Comparison of ENCODE assay signal across 20 cellular contexts in the genomic region with DNA sequence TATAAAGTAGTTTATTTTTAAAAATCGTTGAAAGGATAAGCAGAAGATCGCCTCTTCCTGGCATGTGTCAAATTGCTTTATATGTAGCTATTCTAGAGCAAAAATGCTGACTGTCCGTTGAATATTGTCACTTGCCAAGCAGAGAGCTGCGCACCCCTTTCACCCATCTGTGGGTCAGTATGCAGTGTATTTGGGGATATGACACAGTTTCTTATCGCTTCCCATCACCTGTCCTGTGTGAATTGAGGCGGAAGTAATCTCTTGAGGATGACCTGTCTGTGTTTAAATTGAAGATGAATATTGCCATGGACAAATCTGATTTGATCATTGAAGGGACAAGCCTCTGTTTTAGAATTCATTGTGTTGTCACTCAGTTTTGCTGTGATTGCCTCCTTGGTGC. TPM values are rescaled to one million over a fixed set of nuclear protein-coding genes. Genes with fewer than 3 reads are reported as not detected.
DNase-seq lines count a peak whose midpoint lies in the region; TF ChIP-seq lines count a peak whose summit lies in the region.
"Had no signal": no experiment of that assay in that cellular context is flagged by ENCODE, and none has a peak within 500 bp of the region (broad histone marks: within the 10 kb centered on the region; RNA-seq: fewer than 3 reads in every experiment).

No MANE protein-coding gene starts in this region.

- peaks cover 10% of the 10 kb centered on the region for H3K4me1 ChIP-seq in SJCRH30
- H3K4me1 ChIP-seq: Caco-2 had no signal

- no peak for TF ChIP-seq CTCF in WERI-Rb-1 (IDR thresholded peaks at IDR 0.05; ENCODE audit: low read depth, low read length)

- DNase-seq in activated naive CD4-positive, alpha-beta T cell treated with Interleukin-2 at 50 U/mL for 16 hours, result no peak
- DNase-seq in SJCRH30 (no peak), WERI-Rb-1 (peak; percentile 5), SIG-M5 treated with dmso at 0.1 percent for 504 hours (lab: John Stamatoyannopoulos, UW; ENCODE audit: unreplicated experiment) (no peak)
- no peak for DNase-seq in stimulated activated CD4-positive, alpha-beta T cell treated with anti-CD3 and anti-CD28 coated beads, Interleukin-4, amount 100 ng/mL, for 4 hours
- DNase-seq in central memory CD4-positive, alpha-beta T cell, result no peak
- DNase-seq: Caco-2; CD4-positive, CD25-positive, alpha-beta regulatory T cell; CD8-positive, alpha-beta T cell; DMS 273 treated with DMSO at 0.1 percent for 48 hours; DMS79; EL; HFFc6 had no signal

- H3K9me3 ChIP-seq in SJCRH30 (replicated peaks) (no peaks in the 10 kb centered on the region), WERI-Rb-1 (ENCODE audit: severe bottlenecking) (peaks cover 2% of the 10 kb centered on the region)
- H3K9me3 ChIP-seq: Caco-2, HAP-1 had no signal

- no peaks in the 10 kb centered on the region for H3K9me3 Mint-ChIP-seq in activated naive CD4-positive, alpha-beta T cell treated with anti-CD3 and anti-CD28 coated beads, Interleukin-2, amount 50 U/mL, for 24 hours
- H3K9me3 Mint-ChIP-seq: CD8-positive, alpha-beta T cell; HFFc6 had no signal

- no peak overlapping the region for H3K4me3 Mint-ChIP-seq in activated naive CD4-positive, alpha-beta T cell treated with anti-CD3 and anti-CD28 coated beads, Interleukin-2, amount 50 U/mL, for 24 hours
- H3K4me3 Mint-ChIP-seq: B cell; CD4-positive, CD25-positive, alpha-beta regulatory T cell; CD8-positive, alpha-beta T cell; GM23338; HFFc6 had no signal

- H3K27ac ChIP-seq in SJCRH30 (no peak overlapping the region), WERI-Rb-1 (peak overlapping the region; percentile 71)
- H3K27ac ChIP-seq: 22Rv1, BLaER1 had no signal

- H3K27me3 Mint-ChIP-seq in activated naive CD4-positive, alpha-beta T cell treated with anti-CD3 and anti-CD28 coated beads, Interleukin-2, amount 50 U/mL, for 24 hours, result peaks cover 17% of the 10 kb centered on the region

- no peaks in the 10 kb centered on the region for H3K36me3 Mint-ChIP-seq in activated naive CD4-positive, alpha-beta T cell treated with anti-CD3 and anti-CD28 coated beads, Interleukin-2, amount 50 U/mL, for 24 hours
- H3K36me3 Mint-ChIP-seq: CD4-positive, CD25-positive, alpha-beta regulatory T cell; CD8-positive, alpha-beta T cell had no signal

- H3K36me3 ChIP-seq in SJCRH30, result no peaks in the 10 kb centered on the region
- no peaks in the 10 kb centered on the region for H3K36me3 ChIP-seq in WERI-Rb-1
- H3K36me3 ChIP-seq: BLaER1, HAP-1 had no signal

- peak overlapping the region; percentile 33; the same call in 1 of the 2 replicates for H3K4me3 ChIP-seq in SJCRH30
- H3K4me3 ChIP-seq in WERI-Rb-1 (ENCODE audit: low read depth, low read length), result no peak overlapping the region
- H3K4me3 ChIP-seq: BLaER1, GM12878, GM23338, HAP-1 had no signal

- H3K27ac Mint-ChIP-seq in activated naive CD4-positive, alpha-beta T cell treated with anti-CD3 and anti-CD28 coated beads, Interleukin-2, amount 50 U/mL, for 24 hours, result peak overlapping the region; percentile 51
- H3K27ac Mint-ChIP-seq: B cell; CD4-positive, CD25-positive, alpha-beta regulatory T cell; CD8-positive, alpha-beta T cell; GM23338; HFFc6 had no signal

- H3K4me1 Mint-ChIP-seq in activated naive CD4-positive, alpha-beta T cell treated with anti-CD3 and anti-CD28 coated beads, Interleukin-2, amount 50 U/mL, for 24 hours, result no peaks in the 10 kb centered on the region
- H3K4me1 Mint-ChIP-seq: B cell, GM23338 had no signal

- no peaks in the 10 kb centered on the region for H3K27me3 ChIP-seq in SJCRH30
- no peaks in the 10 kb centered on the region for H3K27me3 ChIP-seq in WERI-Rb-1 (ENCODE audit: insufficient read depth, low read depth, severe bottlenecking)
- H3K27me3 ChIP-seq: BLaER1 had no signal

RNA-seq across cellular contexts. Expression of a gene that starts 52.2 kb away (rescaled TPM):
- 15.2 and 16.5 TPM in 2 replicates for total RNA-seq in SJCRH30 (2014; rRNA removed; shearing (Covaris generic))
